In the genomic region with DNA sequence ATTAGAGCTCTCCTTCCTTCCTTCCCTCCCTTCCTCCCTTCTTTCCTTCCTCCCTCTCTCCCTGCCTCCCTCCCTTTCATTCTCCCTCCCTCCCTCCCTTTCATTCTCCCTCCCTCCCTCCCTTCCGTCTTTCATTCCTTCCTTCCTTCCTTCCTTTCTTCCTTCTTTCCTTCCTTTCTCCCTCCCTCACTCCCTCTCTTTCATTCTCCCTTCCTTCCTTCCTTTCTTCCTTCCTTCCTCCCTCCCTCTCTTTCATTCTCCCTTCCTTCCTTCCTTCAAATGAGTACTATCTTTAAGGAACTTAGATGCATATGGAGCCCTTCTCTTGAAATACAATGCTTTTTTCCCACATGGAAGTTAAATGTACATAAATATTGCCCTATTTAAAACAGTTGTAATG, we compare ENCODE assay signal across 32 cellular contexts.
"Had no signal": no experiment of that assay in that cellular context is flagged by ENCODE, and none has a peak within 500 bp of the region (broad histone marks: within the 10 kb centered on the region; RNA-seq: fewer than 3 reads in every experiment).

No MANE protein-coding gene starts in this region.

- DNase-seq: activated CD4-positive, alpha-beta memory T cell treated with anti-CD3 and anti-CD28 coated beads, Interleukin-2, amount 10 ng/mL, durations not matched to agents 7 days and 5 days; activated CD4-positive, alpha-beta T cell treated with anti-CD3 and anti-CD28 coated beads for 1 hour; activated CD4-positive, alpha-beta T cell treated with anti-CD3 and anti-CD28 coated beads for 36 hours; activated CD4-positive, alpha-beta T cell treated with anti-CD3 and anti-CD28 coated beads for 48 hours; activated CD4-positive, alpha-beta T cell treated with anti-CD3 and anti-CD28 coated beads, Interleukin-2, amount 10 ng/mL, durations not matched to agents 7 days and 5 days; activated CD4-positive, alpha-beta T cell treated with anti-CD3 and anti-CD28 coated beads, Interleukin-2, amount 50 U/mL, for 48 hours; activated CD4-positive, CD25-positive, alpha-beta regulatory T cell; activated CD8-positive, alpha-beta memory T cell treated with anti-CD3 and anti-CD28 coated beads for 24 hours; activated CD8-positive, alpha-beta memory T cell treated with anti-CD3 and anti-CD28 coated beads, Interleukin-2, amount 10 ng/mL, durations not matched to agents 7 days and 5 days; activated CD8-positive, alpha-beta memory T cell treated with anti-CD3 and anti-CD28 coated beads, Interleukin-2, amount 50 U/mL, for 48 hours; activated CD8-positive, alpha-beta T cell treated with anti-CD3 and anti-CD28 coated beads, Interleukin-2, amount 10 ng/mL, durations not matched to agents 7 days and 5 days; activated effector memory CD4-positive, alpha-beta T cell treated with Interleukin-2 at 50 U/mL for 16 hours; activated gamma-delta T cell; activated naive CD4-positive, alpha-beta T cell treated with anti-CD3 and anti-CD28 coated beads, Interleukin-2, amount 10 ng/mL, durations not matched to agents 7 days and 5 days; activated naive CD4-positive, alpha-beta T cell treated with Interleukin-2 at 50 U/mL for 16 hours; activated naive CD8-positive, alpha-beta T cell treated with anti-CD3 and anti-CD28 coated beads, Interleukin-2, amount 10 ng/mL, durations not matched to agents 7 days and 5 days; activated naive CD8-positive, alpha-beta T cell treated with anti-CD3 and anti-CD28 coated beads, Interleukin-2, amount 50 U/mL, for 24 hours; activated T-cell treated with anti-CD3 and anti-CD28 coated beads, Interleukin-2, amount 50 U/mL, for 24 hours; activated T-cell treated with anti-CD3 and anti-CD28 coated beads, Interleukin-2, amount 50 U/mL, for 48 hours; amygdala; anterior cingulate cortex; caudate nucleus; cerebellar nuclear complex; T-helper 1 cell; T-helper 9 cell; WERI-Rb-1 had no signal

- H3K27me3 ChIP-seq: ascending aorta, cardiac muscle cell had no signal

- H3K4me3 ChIP-seq: ascending aorta, cardiac muscle cell had no signal

- H3K4me1 ChIP-seq: ascending aorta had no signal

- H3K36me3 ChIP-seq: ascending aorta, cardiac muscle cell, WERI-Rb-1 had no signal

- H3K27ac ChIP-seq: ascending aorta, cardiac muscle cell, WERI-Rb-1 had no signal

- ATAC-seq: activated CD4-positive, alpha-beta T cell treated with anti-CD3 and anti-CD28 coated beads for 36 hours; activated CD4-positive, CD25-positive, alpha-beta regulatory T cell treated with anti-CD3 and anti-CD28 coated beads, Interleukin-2, amount 50 U/mL, for 24 hours; activated CD8-positive, alpha-beta memory T cell treated with anti-CD3 and anti-CD28 coated beads, Interleukin-2, amount 10 ng/mL, durations not matched to agents 7 days and 5 days; activated CD8-positive, alpha-beta T cell treated with anti-CD3 and anti-CD28 coated beads, Interleukin-2, amount 10 ng/mL, durations not matched to agents 7 days and 5 days; activated naive CD8-positive, alpha-beta T cell treated with anti-CD3 and anti-CD28 coated beads, Interleukin-2, amount 50 U/mL, for 24 hours; WTC11 had no signal

- FAIRE-seq: bronchial epithelial cell, TTC549 had no signal
